In genomic region chr6:109002100-109002697, GRCh38 we compare ENCODE assay signal across 9 cellular contexts.
A peak's percentile ranks its signal among the peaks of the same experiment; 100 is the strongest.
DNase-seq lines count a peak whose midpoint lies in the region; TF ChIP-seq lines count a peak whose summit lies in the region.
"Had no signal": no experiment of that assay in that cellular context is flagged by ENCODE, and none has a peak within 500 bp of the region (broad histone marks: within the 10 kb centered on the region; RNA-seq: fewer than 3 reads in every experiment).

No MANE protein-coding gene starts in this region.

- no peak overlapping the region for H3K4me3 ChIP-seq in mammary epithelial cell (replicated peaks in 1 of 3; ENCODE audit: insufficient read depth in 1 of 3, low read depth in 2 of 3, low read length in 3 of 3)
- H3K4me3 ChIP-seq in skeletal muscle cell (ENCODE audit: low read depth, low read length), result no peak overlapping the region

- peaks cover 54 to 74% of the 10 kb centered on the region in 2 donors for H3K4me1 Mint-ChIP-seq in immature natural killer cell
- H3K4me1 Mint-ChIP-seq in activated naive CD8-positive, alpha-beta T cell treated with anti-CD3 and anti-CD28 coated beads for 36 hours, result peaks cover 39% of the 10 kb centered on the region

- intact Hi-C loops in mammary epithelial cell (cut with micrococcal nuclease), result loop anchor here (10.0 kb wide), 1 partner anchor 383 kb away; the partner anchor contains the start of gene CD164

- H3K36me3 ChIP-seq in mammary epithelial cell (ENCODE audit: insufficient read depth, low read length), result peaks cover 27% of the 10 kb centered on the region

- in situ Hi-C loops in G401 (cut with HindIII; ENCODE audit: low sequenced_read_pairs) (no loop called here), mammary epithelial cell (cut with MboI; ENCODE audit: low sequenced_read_pairs in 2 of 2) (no loop called here)

- no peaks in the 10 kb centered on the region for H3K9me3 Mint-ChIP-seq in immature natural killer cell
- H3K9me3 Mint-ChIP-seq in activated naive CD8-positive, alpha-beta T cell treated with anti-CD3 and anti-CD28 coated beads for 36 hours, result no peaks in the 10 kb centered on the region

- no peaks in the 10 kb centered on the region for H3K27me3 ChIP-seq in mammary epithelial cell (ENCODE audit: insufficient read depth, low read length)

- POLR2A ChIA-PET in GM10248 (lab: Yijun Ruan, JAX), result no interaction called here

- peak overlapping the region; percentile 20 for H2AFZ ChIP-seq in mammary epithelial cell (ENCODE audit: low read depth, low read length)

- no peaks in the 10 kb centered on the region for H3K27me3 Mint-ChIP-seq in immature natural killer cell (ENCODE audit: low read depth in 3 of 3)
- H3K27me3 Mint-ChIP-seq in activated naive CD8-positive, alpha-beta T cell treated with anti-CD3 and anti-CD28 coated beads for 36 hours, result no peaks in the 10 kb centered on the region

- TF ChIP-seq CTCF in mammary epithelial cell (conservative IDR thresholded peaks at IDR 0.05 in 1 of 2, IDR thresholded peaks at IDR 0.05 in 1 of 2; ENCODE audit: extremely low read depth in 1 of 2, insufficient read depth in 1 of 2, low read depth in 1 of 2, low read length in 2 of 2), result no peak
- no peak for TF ChIP-seq CTCF in GM10248 (IDR thresholded peaks at IDR 0.05; ENCODE audit: control extremely low read depth, extremely low read depth, low read depth, missing control alignments)

- H3K27ac ChIP-seq in mammary epithelial cell (ENCODE audit: insufficient read depth, low read depth, low read length), result peak overlapping the region; percentile 2

- H3K9ac ChIP-seq in mammary epithelial cell (ENCODE audit: insufficient read depth, low read length), result no peak overlapping the region

- H4K20me1 ChIP-seq in mammary epithelial cell (ENCODE audit: insufficient read depth, low read length), result no peaks in the 10 kb centered on the region

- no TSS peak for BruUV-seq in mammary epithelial cell (replicated peaks; lab: Mats Ljungman, UMichigan)

- peak; percentile 48 for DNase-seq in G401 (ENCODE audit: low spot score)
- peak; percentile 64 for DNase-seq in mammary epithelial cell
- no peak for DNase-seq in immature natural killer cell
- DNase-seq in skeletal muscle cell (ENCODE audit: low read depth), result peak; percentile 82
- no peak for DNase-seq in NCI-H226
- no peak for DNase-seq in HuH-7.5 (ENCODE audit: low spot score)
- DNase-seq in activated naive CD8-positive, alpha-beta T cell treated with anti-CD3 and anti-CD28 coated beads for 36 hours, result no peak
- DNase-seq in GM10248 (ENCODE audit: extremely low spot score), result no peak
- DNase-seq: NCI-H146 had no signal

- CTCF ChIA-PET in mammary epithelial cell (lab: Charles Lee; ENCODE audit: low non-redundant PET), result interaction anchor here (0.6 kb wide), 1 partner anchor 14 kb away, joined by 3 read pairs; no protein-coding TSS in a partner anchor
- CTCF ChIA-PET in GM10248 (lab: Yijun Ruan, JAX), result interaction anchor here (0.8 kb wide), 1 partner anchor 28 kb away, joined by 3 read pairs; no protein-coding TSS in a partner anchor

- H3K4me3 Mint-ChIP-seq in immature natural killer cell, result peak overlapping the region in 4 of 5 donors; percentile 19 to 30 (median 25)
- no peak overlapping the region for H3K4me3 Mint-ChIP-seq in activated naive CD8-positive, alpha-beta T cell treated with anti-CD3 and anti-CD28 coated beads for 36 hours

- peak overlapping the region; percentile 37 for H3K4me2 ChIP-seq in mammary epithelial cell (ENCODE audit: insufficient read depth, low read depth, low read length)

- peak overlapping the region in 5 of 6 donors; percentile 59 to 78 (median 71) for H3K27ac Mint-ChIP-seq in immature natural killer cell
- H3K27ac Mint-ChIP-seq in activated naive CD8-positive, alpha-beta T cell treated with anti-CD3 and anti-CD28 coated beads for 36 hours, result no peak overlapping the region

- no peaks in the 10 kb centered on the region for H3K9me3 ChIP-seq in mammary epithelial cell (replicated peaks; ENCODE audit: insufficient read depth, low read length)

- WGBS in mammary epithelial cell (ENCODE audit: low coverage, missing lambda C conversion rate), result 49% methylated on average over 3 of the region's 3 CpGs

- H3K79me2 ChIP-seq in mammary epithelial cell (ENCODE audit: insufficient read depth, low read length), result peaks cover 59% of the 10 kb centered on the region

- peaks cover 20% of the 10 kb centered on the region for H3K4me1 ChIP-seq in mammary epithelial cell (ENCODE audit: insufficient read depth, low read length)

- H3K36me3 Mint-ChIP-seq in immature natural killer cell, result peaks cover 0 to 33% (median 16%) of the 10 kb centered on the region in 3 donors
- peaks cover 7% of the 10 kb centered on the region for H3K36me3 Mint-ChIP-seq in activated naive CD8-positive, alpha-beta T cell treated with anti-CD3 and anti-CD28 coated beads for 36 hours

- dilution Hi-C loops in mammary epithelial cell (cut with HindIII; ENCODE audit: low sequenced_read_pairs), result no loop called here

Comparison
In these comparisons a context has a peak if more than half of its experiments do, and no peak if none do; other contexts are left out.
1. DNase-seq: peak in G401 (single experiment), mammary epithelial cell (single experiment) and skeletal muscle cell (single experiment); none in immature natural killer cell (0 of 3), NCI-H226 (single experiment), HuH-7.5 (single experiment), activated naive CD8-positive, alpha-beta T cell treated with anti-CD3 and anti-CD28 coated beads for 36 hours (single experiment) and GM10248 (single experiment).